Comparison of ENCODE assay signal across 8 cellular contexts in genomic region chr4:95548738-95549245, GRCh38. TPM values are rescaled to one million over a fixed set of nuclear protein-coding genes. Genes with fewer than 3 reads are reported as not detected.
A peak's percentile ranks its signal among the peaks of the same experiment; 100 is the strongest.
DNase-seq lines count a peak whose midpoint lies in the region; ATAC-seq, FAIRE-seq and TF ChIP-seq lines count a peak whose summit lies in the region.

Gene UNC5C (minus strand): TSS chr4:95548973.

- TF ChIP-seq CTCF in cardiac fibroblast (IDR thresholded peaks at IDR 0.05; ENCODE audit: low read depth, low read length), result no peak
- no peak for TF ChIP-seq CTCF in kidney (IDR thresholded peaks at IDR 0.05; ENCODE audit: borderline replicate concordance, extremely low read depth, insufficient read depth)

- H3K4me2 ChIP-seq in skeletal muscle satellite cell (ENCODE audit: low read length), result peak within 1 kb of the TSS; percentile 97

- H3K4me1 ChIP-seq in kidney (ENCODE audit: control insufficient read depth in 1 of 2, insufficient read depth in 1 of 2, low read depth in 1 of 2, low read length in 2 of 2) (peaks cover 0 to 7% of the 10 kb centered on the region in 2 donors), skeletal muscle satellite cell (ENCODE audit: control insufficient read depth, insufficient read depth, low read length) (peaks cover 26% of the 10 kb centered on the region)

- FAIRE-seq in kidney (lab: Jason Lieb, UNC), result no peak
- no peak for FAIRE-seq in GM19239 (lab: Jason Lieb, UNC)

- H3K27ac ChIP-seq in kidney (ENCODE audit: low read depth in 2 of 2, low read length in 2 of 2), result peak within 1 kb of the TSS; percentile 69 to 78

- H3K27me3 ChIP-seq in skeletal muscle satellite cell (ENCODE audit: control insufficient read depth, insufficient read depth, low read length), result peaks cover 92% of the 10 kb centered on the region

- H3K4me3 ChIP-seq in cardiac fibroblast (replicated peaks in 1 of 2; ENCODE audit: low read depth in 2 of 2, low read length in 2 of 2), result peak within 1 kb of the TSS; percentile 77 to 81
- H3K4me3 ChIP-seq in kidney (ENCODE audit: low read length in 2 of 2), result peak within 1 kb of the TSS; percentile 70 to 82
- peak within 1 kb of the TSS; percentile 76 for H3K4me3 ChIP-seq in skeletal muscle satellite cell (ENCODE audit: low read length)

- H3K36me3 ChIP-seq in kidney (ENCODE audit: control insufficient read depth in 1 of 2, insufficient read depth in 2 of 2, low read length in 2 of 2) (no peaks in the 10 kb centered on the region), skeletal muscle satellite cell (ENCODE audit: insufficient read depth, low read length) (no peaks in the 10 kb centered on the region)

- in situ Hi-C loops in G401 (cut with HindIII; ENCODE audit: low sequenced_read_pairs), result no loop called here

- DNase-seq in G401 (ENCODE audit: low spot score), result peak; percentile 68
- DNase-seq in NCI-H226, result peak; percentile 17
- DNase-seq in cardiac fibroblast (ENCODE audit: low read depth in 2 of 2), result peak; percentile 90 to 92
- peak; percentile 92 for DNase-seq in kidney
- DNase-seq in GM19239 (ENCODE audit: insufficient read length, low spot score), result no peak

- intact Hi-C loops in kidney (cut with DNase I), result no loop called here

- peak within 1 kb of the TSS in 1 of 2 donors; percentile 67 for H3K9ac ChIP-seq in kidney (ENCODE audit: low read length in 2 of 2)
- H3K9ac ChIP-seq in skeletal muscle satellite cell (ENCODE audit: low read depth, low read length), result peak within 1 kb of the TSS; percentile 32

- ATAC-seq in GM21528 (IDR thresholded peaks at IDR 0.05; ENCODE audit: low FRiP score, unreplicated experiment) (no peak), GM21526 (IDR thresholded peaks at IDR 0.05; ENCODE audit: low FRiP score, unreplicated experiment) (no peak)

- H3K9me3 ChIP-seq in kidney (ENCODE audit: control insufficient read depth in 1 of 2, low read length in 2 of 2), result no peaks in the 10 kb centered on the region
- no peaks in the 10 kb centered on the region for H3K9me3 ChIP-seq in skeletal muscle satellite cell (replicated peaks; ENCODE audit: low read length)

RNA-seq across cellular contexts. Expression of gene UNC5C, which starts in this region (rescaled TPM):
- total RNA-seq in G401 (2014; rRNA removed; shearing (Covaris generic)), result not detected in 2 replicates
- 3.1 TPM for total RNA-seq in kidney
- polyA plus RNA-seq in kidney (ENCODE audit: insufficient read depth, low read depth, low replicate concordance), result 0.84 TPM
- under 0.01 TPM in 1 of 2 replicates, not detected in the other for total RNA-seq in skeletal muscle satellite cell (2012; rRNA removed)

Comparison
In these comparisons a context has a peak if more than half of its experiments do, and no peak if none do; other contexts are left out.
1. Peak in DNase-seq in G401; RNA of the gene not detected or under 1 TPM.